In the genomic region with DNA sequence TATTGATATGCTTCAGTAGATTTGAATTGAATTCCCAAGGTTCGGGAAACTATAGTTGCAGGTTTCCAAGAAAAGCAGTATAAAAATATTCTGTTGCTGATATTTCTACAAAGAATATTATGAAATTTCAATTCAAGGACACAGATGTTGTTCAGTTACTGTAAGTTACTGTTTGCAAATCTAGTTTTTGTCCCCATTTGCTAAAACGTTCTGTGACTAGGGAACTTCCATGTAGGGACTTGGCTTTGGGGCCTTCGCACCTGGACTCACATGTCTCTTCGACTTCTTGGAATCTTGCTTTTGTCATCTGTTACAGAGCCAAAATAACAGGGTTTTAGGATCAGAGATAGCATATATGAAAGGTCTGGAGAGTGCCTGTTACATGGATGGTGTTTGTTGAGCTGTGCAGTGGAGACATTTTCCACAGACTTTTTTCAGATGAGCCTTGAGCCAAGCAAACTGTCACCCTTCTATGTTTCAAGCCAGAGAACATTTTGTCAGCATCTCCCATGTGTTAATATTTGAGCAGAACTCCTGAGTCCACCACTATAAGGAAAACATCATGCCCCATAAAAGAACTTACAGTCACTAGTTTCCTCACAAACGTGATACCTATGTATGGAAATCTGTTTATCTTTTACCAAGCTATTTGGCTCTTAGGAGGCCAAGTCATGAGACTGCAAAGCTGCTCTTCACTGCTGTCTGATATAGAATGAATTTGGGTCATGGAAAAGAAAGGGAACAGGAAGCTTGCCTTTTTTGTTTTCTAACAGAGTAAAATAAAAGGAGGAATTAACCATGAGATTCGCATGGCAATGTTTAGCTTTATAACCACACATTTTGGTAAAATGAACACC, we compare ENCODE assay signal across 24 cellular contexts.
"Had no signal": no experiment of that assay in that cellular context is flagged by ENCODE, and none has a peak within 500 bp of the region (broad histone marks: within the 10 kb centered on the region; RNA-seq: fewer than 3 reads in every experiment).

No MANE protein-coding gene starts in this region.

- H3K36me3 ChIP-seq: heart right ventricle, neural progenitor cell, tibial nerve had no signal

- H3K27me3 Mint-ChIP-seq: activated B cell treated with CpG ODN at 0.5 μM for 24 hours; activated CD8-positive, alpha-beta T cell treated with anti-CD3 and anti-CD28 coated beads for 36 hours; activated naive CD8-positive, alpha-beta T cell; naive thymus-derived CD8-positive, alpha-beta T cell; stimulated activated memory B cell treated with anti-CD40 and anti-IgM and Interleukin-4, amounts not matched to agents 10 μg/mL and 1 μg/mL and 100 μg/mL, for 72 hours; stimulated activated naive CD8-positive, alpha-beta T cell treated with anti-CD3 and anti-CD28 coated beads, Interleukin-15, amount 100 ng/mL, for 72 hours had no signal

- H3K27ac ChIP-seq: epithelial cell of prostate, neural progenitor cell, tibial nerve had no signal

- H3K36me3 Mint-ChIP-seq: activated naive CD8-positive, alpha-beta T cell; naive thymus-derived CD8-positive, alpha-beta T cell; neural progenitor cell; stimulated activated memory B cell treated with anti-CD40 and anti-IgM and Interleukin-4, amounts not matched to agents 10 μg/mL and 1 μg/mL and 100 μg/mL, for 72 hours had no signal

- H3K27me3 ChIP-seq: heart right ventricle, neural progenitor cell, tibial nerve had no signal

- H3K4me3 ChIP-seq: heart right ventricle, neural progenitor cell, tibial nerve had no signal

- H3K27ac Mint-ChIP-seq: activated B cell treated with CpG ODN at 0.5 μM for 24 hours; activated CD8-positive, alpha-beta T cell treated with anti-CD3 and anti-CD28 coated beads for 36 hours; activated naive CD8-positive, alpha-beta T cell; naive thymus-derived CD8-positive, alpha-beta T cell; neural progenitor cell; stimulated activated memory B cell treated with anti-CD40 and anti-IgM and Interleukin-4, amounts not matched to agents 10 μg/mL and 1 μg/mL and 100 μg/mL, for 72 hours; stimulated activated naive CD8-positive, alpha-beta T cell treated with anti-CD3 and anti-CD28 coated beads, Interleukin-15, amount 100 ng/mL, for 72 hours had no signal

- H3K4me3 Mint-ChIP-seq: activated B cell treated with CpG ODN at 0.5 μM for 24 hours; activated CD8-positive, alpha-beta T cell treated with anti-CD3 and anti-CD28 coated beads for 36 hours; activated naive CD8-positive, alpha-beta T cell; activated T-cell treated with anti-CD3 and anti-CD28 coated beads, Interleukin-2, amount 50 U/mL, for 4 hours; naive thymus-derived CD8-positive, alpha-beta T cell; neural progenitor cell; stimulated activated memory B cell treated with anti-CD40 and anti-IgM and Interleukin-4, amounts not matched to agents 10 μg/mL and 1 μg/mL and 100 μg/mL, for 72 hours; stimulated activated naive CD8-positive, alpha-beta T cell treated with anti-CD3 and anti-CD28 coated beads, Interleukin-15, amount 100 ng/mL, for 72 hours had no signal

- H3K4me1 Mint-ChIP-seq: activated B cell treated with CpG ODN at 0.5 μM for 24 hours; naive thymus-derived CD8-positive, alpha-beta T cell; neural progenitor cell; stimulated activated memory B cell treated with anti-CD40 and anti-IgM and Interleukin-4, amounts not matched to agents 10 μg/mL and 1 μg/mL and 100 μg/mL, for 72 hours; stimulated activated naive CD8-positive, alpha-beta T cell treated with anti-CD3 and anti-CD28 coated beads, Interleukin-15, amount 100 ng/mL, for 72 hours had no signal

- DNase-seq: activated B cell treated with CpG ODN at 0.5 μM for 24 hours; activated CD4-positive, alpha-beta T cell treated with anti-CD3 and anti-CD28 coated beads, Interleukin-2, amount 50 U/mL, for 1 hour; activated CD8-positive, alpha-beta T cell treated with anti-CD3 and anti-CD28 coated beads for 36 hours; activated naive CD4-positive, alpha-beta T cell treated with Interleukin-2 at 50 U/mL for 16 hours; activated T-cell treated with anti-CD3 and anti-CD28 coated beads, Interleukin-2, amount 50 U/mL, for 4 hours; anterior cingulate cortex; dermis blood vessel endothelial cell; effector CD8-positive, alpha-beta T cell; heart right ventricle; mammary epithelial cell; naive thymus-derived CD8-positive, alpha-beta T cell; occipital lobe; right cardiac atrium; stimulated activated CD4-positive, alpha-beta T cell treated with anti-CD3 and anti-CD28 coated beads, Interleukin-12 subunit alpha, Interleukin-12 subunit beta, amount 100 ng/mL, for 4 hours; stimulated activated CD4-positive, alpha-beta T cell treated with anti-CD3 and anti-CD28 coated beads, Interleukin-4, amount 100 ng/mL, for 24 hours; stimulated activated CD8-positive, alpha-beta memory T cell treated with anti-CD3 and anti-CD28 coated beads, Interleukin-4, amount 100 ng/mL, for 48 hours; stimulated activated naive CD8-positive, alpha-beta T cell treated with anti-CD3 and anti-CD28 coated beads, Interleukin-15, amount 100 ng/mL, for 72 hours; substantia nigra; T-helper 2 cell had no signal

- H3K9me3 ChIP-seq: tibial nerve had no signal

- H3K4me1 ChIP-seq: neural progenitor cell, tibial nerve had no signal

- H3K9me3 Mint-ChIP-seq: activated T-cell treated with anti-CD3 and anti-CD28 coated beads, Interleukin-2, amount 50 U/mL, for 4 hours; neural progenitor cell; stimulated activated memory B cell treated with anti-CD40 and anti-IgM and Interleukin-4, amounts not matched to agents 10 μg/mL and 1 μg/mL and 100 μg/mL, for 72 hours had no signal

- ATAC-seq: activated CD8-positive, alpha-beta T cell treated with anti-CD3 and anti-CD28 coated beads for 36 hours; activated T-cell treated with anti-CD3 and anti-CD28 coated beads, Interleukin-2, amount 50 U/mL, for 4 hours; naive thymus-derived CD8-positive, alpha-beta T cell; stimulated activated memory B cell treated with anti-CD40 and anti-IgM and Interleukin-4, amounts not matched to agents 10 μg/mL and 1 μg/mL and 100 μg/mL, for 72 hours; stimulated activated naive CD8-positive, alpha-beta T cell treated with anti-CD3 and anti-CD28 coated beads, Interleukin-15, amount 100 ng/mL, for 72 hours had no signal
